In the genomic region with DNA sequence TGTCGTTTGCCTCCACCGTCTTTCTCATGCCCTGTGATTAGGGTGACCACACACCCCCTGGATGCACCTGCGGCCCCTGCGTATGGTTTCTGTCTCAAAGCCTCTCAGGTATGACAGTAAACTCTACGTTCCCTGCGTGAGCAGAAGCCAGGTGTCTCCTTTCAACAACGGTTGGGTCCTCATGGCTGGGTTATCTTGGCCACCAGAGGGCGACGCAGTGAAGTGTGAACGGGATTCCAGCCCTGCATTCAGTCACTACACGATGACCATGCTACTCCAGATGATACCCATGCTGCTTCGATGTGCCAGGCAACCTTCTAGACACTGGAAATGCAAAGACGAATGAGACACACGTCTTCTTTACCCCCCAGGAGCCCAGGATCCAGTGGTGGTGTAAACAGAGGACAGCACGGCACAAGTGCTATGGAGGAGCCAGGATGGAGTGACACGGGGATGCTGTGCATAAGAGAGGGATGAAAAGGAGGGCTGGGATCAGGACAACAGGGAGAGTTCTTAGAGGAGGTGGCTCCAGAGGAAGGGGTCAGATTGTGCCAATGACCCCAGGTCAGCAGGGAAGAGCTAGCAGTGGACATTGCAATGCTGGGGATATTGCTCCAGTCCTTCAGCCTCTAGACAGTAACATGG, we compare ENCODE assay signal across 9 cellular contexts.
DNase-seq lines count a peak whose midpoint lies in the region; ATAC-seq and TF ChIP-seq lines count a peak whose summit lies in the region.
"Had no signal": no experiment of that assay in that cellular context is flagged by ENCODE, and none has a peak within 500 bp of the region (broad histone marks: within the 10 kb centered on the region; RNA-seq: fewer than 3 reads in every experiment).

No MANE protein-coding gene starts in this region.

- H3K56ac ChIP-seq in H9 (ENCODE audit: insufficient read length, low read depth, low read length) (no peak overlapping the region), mesendoderm (ENCODE audit: low read length) (no peak overlapping the region)

- H3K4me3 Mint-ChIP-seq in H9: no peak overlapping the region

- H3K9me3 ChIP-seq in H9 (ENCODE audit: control insufficient read depth, low read depth, low read length) (no peaks in the 10 kb centered on the region), breast epithelium (no peaks in the 10 kb centered on the region)

- H3K36me3 ChIP-seq in breast epithelium (no peaks in the 10 kb centered on the region), mesendoderm (ENCODE audit: control insufficient read depth, insufficient read depth, low read length) (no peaks in the 10 kb centered on the region)

- H2BK20ac ChIP-seq in H9 (ENCODE audit: low read depth, low read length, poor library complexity, severe bottlenecking): no peak overlapping the region

- H3K23me2 ChIP-seq in H9 (ENCODE audit: insufficient read length, low read depth, low read length, poor library complexity, severe bottlenecking): no peaks in the 10 kb centered on the region

- no peak overlapping the region for H2BK12ac ChIP-seq in H9 (ENCODE audit: insufficient read length, low read depth, low read length)

- H3K27me3 ChIP-seq in H9 (ENCODE audit: insufficient read depth, low read length): no peaks in the 10 kb centered on the region
- peaks cover 0 to 35% of the 10 kb centered on the region in 2 donors for H3K27me3 ChIP-seq in breast epithelium
- H3K27me3 ChIP-seq in mesendoderm (ENCODE audit: insufficient read depth, low read length, poor library complexity): no peaks in the 10 kb centered on the region

- H3K23ac ChIP-seq in H9 (ENCODE audit: insufficient read length, low read depth, low read length) (no peak overlapping the region), mesendoderm (ENCODE audit: low read length) (no peak overlapping the region)

- no peak overlapping the region for H3K4me2 ChIP-seq in H9 (ENCODE audit: insufficient read depth, insufficient read length, low read length)
- no peak overlapping the region for H3K4me2 ChIP-seq in mesendoderm (ENCODE audit: low read length)

- no peak overlapping the region for H2BK120ac ChIP-seq in H9 (ENCODE audit: low read depth, low read length, poor library complexity, severe bottlenecking)
- no peak overlapping the region for H2BK120ac ChIP-seq in mesendoderm (ENCODE audit: low read depth, low read length)

- H3K4me1 ChIP-seq in H9 (ENCODE audit: insufficient read depth, low read length): no peaks in the 10 kb centered on the region
- H3K4me1 ChIP-seq in breast epithelium: no peaks in the 10 kb centered on the region
- no peaks in the 10 kb centered on the region for H3K4me1 ChIP-seq in mesendoderm (ENCODE audit: control insufficient read depth, low read depth, low read length)

- H2AFZ ChIP-seq in H9 (ENCODE audit: low read length): no peak overlapping the region

- peak; percentile 87 for TF ChIP-seq CTCF in H9 (conservative IDR thresholded peaks at IDR 0.05)
- TF ChIP-seq CTCF in breast epithelium (IDR thresholded peaks at IDR 0.05): peak in 2 of 3 donors; percentile 39 to 50

- H3T11ph ChIP-seq in H9 (ENCODE audit: low read length): no peak overlapping the region

- H3K36me3 Mint-ChIP-seq in H9 (ENCODE audit: insufficient read depth in 1 of 3, low read depth in 3 of 3): peaks cover 0 to 3% (median 0%) of the 10 kb centered on the region in 3 experiments; a peak in 3 of 7 replicates

- H4K5ac ChIP-seq in H9 (ENCODE audit: insufficient read length, low read depth, low read length) (no peak overlapping the region), mesendoderm (ENCODE audit: low read length) (no peak overlapping the region)

- H3K4me1 Mint-ChIP-seq in H9: peaks cover 9 to 12% of the 10 kb centered on the region in 2 experiments

- H3K27ac ChIP-seq in H9 (ENCODE audit: insufficient read length, low read depth, low read length): no peak overlapping the region
- no peak overlapping the region for H3K27ac ChIP-seq in breast epithelium
- H3K27ac ChIP-seq in mesendoderm (ENCODE audit: low read depth, low read length): no peak overlapping the region

- H2BK15ac ChIP-seq in H9 (ENCODE audit: low read depth, low read length) (no peak overlapping the region), mesendoderm (replicated peaks; ENCODE audit: low read depth) (no peak overlapping the region)

- H3K79me2 ChIP-seq in H9 (ENCODE audit: insufficient read depth, low read length) (no peaks in the 10 kb centered on the region), mesendoderm (ENCODE audit: control insufficient read depth, insufficient read depth, low read length) (no peaks in the 10 kb centered on the region)

- no peaks in the 10 kb centered on the region for H3K79me1 ChIP-seq in H9 (ENCODE audit: insufficient read depth, low read depth, low read length, poor library complexity, severe bottlenecking)
- H3K79me1 ChIP-seq in mesendoderm (ENCODE audit: low read length): no peaks in the 10 kb centered on the region

- no peak overlapping the region for H3K14ac ChIP-seq in H9 (ENCODE audit: insufficient read depth, low read length)

- H3K9me3 Mint-ChIP-seq in H9: peaks cover 0 to 3% of the 10 kb centered on the region in 2 experiments; a peak in 1 of 5 replicates

- WGBS in H9 (ENCODE audit: extremely low coverage, insufficient read length, low lambda C conversion rate): no CpG with 5 or more reads among the region's 16 CpGs
- WGBS in mesendoderm (ENCODE audit: extremely low coverage, insufficient coverage, low lambda C conversion rate): no CpG with 5 or more reads among the region's 16 CpGs

- peak; percentile 35 for DNase-seq in Caki2 (ENCODE audit: low read depth)
- DNase-seq in H9: peak; percentile 78
- peak; percentile 52 for DNase-seq in OCI-M1 (lab: John Stamatoyannopoulos, UW)
- DNase-seq in breast epithelium (ENCODE audit: low spot score in 2 of 2): no peak
- DNase-seq in mesendoderm: peak; percentile 72

- H3K4ac ChIP-seq in H9 (ENCODE audit: low read depth, low read length) (no peak overlapping the region), mesendoderm (ENCODE audit: low read depth, low read length) (no peak overlapping the region)

- ATAC-seq in HG03135 (IDR thresholded peaks at IDR 0.05; ENCODE audit: unreplicated experiment) (no peak), GM21825 (IDR thresholded peaks at IDR 0.05; ENCODE audit: unreplicated experiment) (no peak), GM19452 (IDR thresholded peaks at IDR 0.05; ENCODE audit: unreplicated experiment) (no peak)
- ATAC-seq: left colon had no signal

- H4K8ac ChIP-seq in H9 (replicated peaks; ENCODE audit: insufficient read length, low read depth, low read length): no peak overlapping the region
- no peak overlapping the region for H4K8ac ChIP-seq in mesendoderm (ENCODE audit: low read depth, low read length)

- H3K27me3 Mint-ChIP-seq in H9 (ENCODE audit: low read depth): peaks cover 20% of the 10 kb centered on the region

- no peak overlapping the region for H3K27ac Mint-ChIP-seq in H9

- H4K91ac ChIP-seq in H9 (ENCODE audit: insufficient read length, low read depth, low read length): no peak overlapping the region

- intact Hi-C loops in breast epithelium (cut with DNase I; ENCODE audit: low total_unique reads): no loop called here

- no peak overlapping the region for H2BK5ac ChIP-seq in H9 (ENCODE audit: insufficient read length, low read length)
- no peak overlapping the region for H2BK5ac ChIP-seq in mesendoderm (ENCODE audit: low read length)

- H2AK5ac ChIP-seq in H9 (ENCODE audit: insufficient read length, low read length): no peak overlapping the region
- H2AK5ac ChIP-seq in mesendoderm (ENCODE audit: low read length): no peak overlapping the region

- no peak overlapping the region for H3K9ac ChIP-seq in H9 (ENCODE audit: extremely low read depth, insufficient read length, low read length)
- H3K9ac ChIP-seq in mesendoderm (ENCODE audit: low read length): no peak overlapping the region

- in situ Hi-C loops in Caki2 (cut with HindIII; ENCODE audit: low pct_unique_long_range_greater_than_20kb, low sequenced_read_pairs): no loop called here

- no peak for TF ChIP-seq POLR2A in breast epithelium (IDR thresholded peaks at IDR 0.05)

- H4K20me1 ChIP-seq in H9 (ENCODE audit: control insufficient read depth, insufficient read depth, insufficient read length): no peaks in the 10 kb centered on the region

- H3K18ac ChIP-seq in H9 (ENCODE audit: insufficient read length, low read depth, low read length): no peak overlapping the region
- no peak overlapping the region for H3K18ac ChIP-seq in mesendoderm (ENCODE audit: low read length)

- H3K4me3 ChIP-seq in breast epithelium (no peak overlapping the region), mesendoderm (ENCODE audit: low read length) (no peak overlapping the region)

Comparison
In these comparisons a context has a peak if more than half of its experiments do, and no peak if none do; other contexts are left out.
1. DNase-seq: peak in Caki2 (single experiment), H9 (single experiment), OCI-M1 (single experiment) and mesendoderm (single experiment); none in breast epithelium (0 of 2).